In the genomic region with DNA sequence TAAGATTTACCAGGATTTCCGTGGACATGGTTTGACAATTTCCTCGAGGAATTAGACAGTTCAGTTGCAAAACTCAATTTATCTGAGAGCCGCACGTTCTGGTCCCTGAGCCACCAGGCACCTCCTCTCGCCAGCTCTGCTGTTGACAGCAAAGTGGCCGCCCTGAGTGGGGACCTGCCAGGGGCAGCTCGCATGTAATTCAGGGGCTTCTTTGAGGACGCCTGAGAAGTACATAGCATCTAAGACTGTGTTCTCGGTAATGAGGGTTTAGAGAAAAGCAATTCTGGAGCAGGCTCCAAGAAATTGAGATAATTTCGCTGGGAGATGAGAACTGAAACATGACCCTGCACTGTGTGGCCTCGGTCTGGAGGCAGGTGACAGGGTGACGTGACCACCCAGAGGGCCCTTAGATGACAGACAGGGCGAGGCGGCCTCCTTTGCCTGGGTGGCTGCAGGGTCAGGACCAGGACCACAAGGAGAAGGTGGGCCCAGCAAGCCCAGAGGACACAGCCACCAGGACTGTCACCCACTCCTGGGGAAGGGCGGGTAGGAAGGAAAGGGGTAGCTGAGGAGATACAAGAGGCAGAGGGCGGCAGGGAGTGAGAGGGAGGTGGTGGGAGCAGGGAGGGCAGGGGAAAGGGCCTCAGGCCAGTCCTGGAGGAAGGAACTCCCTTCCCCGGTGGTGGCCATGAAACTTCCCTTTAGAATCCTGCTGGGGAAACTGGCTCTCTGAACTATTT, we compare ENCODE assay signal across 14 cellular contexts. TPM values are rescaled to one million over a fixed set of nuclear protein-coding genes. Genes with fewer than 3 reads are reported as not detected.
A peak's percentile ranks its signal among the peaks of the same experiment; 100 is the strongest.
DNase-seq lines count a peak whose midpoint lies in the region; ATAC-seq and TF ChIP-seq lines count a peak whose summit lies in the region.
"Had no signal": no experiment of that assay in that cellular context is flagged by ENCODE, and none has a peak within 500 bp of the region (broad histone marks: within the 10 kb centered on the region; RNA-seq: fewer than 3 reads in every experiment).

No MANE protein-coding gene starts in this region.

- no peaks in the 10 kb centered on the region for H3K9me3 ChIP-seq in Peyer's patch
- no peaks in the 10 kb centered on the region for H3K9me3 ChIP-seq in sigmoid colon
- H3K9me3 ChIP-seq: thyroid gland had no signal

- intact Hi-C loops in sigmoid colon (cut with DNase I): no loop called here

- TF ChIP-seq POLR2A in Peyer's patch (IDR thresholded peaks at IDR 0.05) (no peak), sigmoid colon (IDR thresholded peaks at IDR 0.05) (no peak)

- no peaks in the 10 kb centered on the region for H3K4me1 ChIP-seq in Peyer's patch
- peaks cover 0 to 2% (median 2%) of the 10 kb centered on the region in 4 donors for H3K4me1 ChIP-seq in sigmoid colon
- H3K4me1 ChIP-seq: thyroid gland had no signal

- TF ChIP-seq CTCF in Peyer's patch (IDR thresholded peaks at IDR 0.05): no peak
- TF ChIP-seq CTCF in sigmoid colon (IDR thresholded peaks at IDR 0.05): no peak

- 81 to 83% methylated on average over 17 of the region's 17 CpGs for WGBS in sigmoid colon, 2 donors

- H3K36me3 ChIP-seq in H7 (replicated peaks; ENCODE audit: control insufficient read depth, insufficient read depth, low read length) (no peaks in the 10 kb centered on the region), Peyer's patch (no peaks in the 10 kb centered on the region), sigmoid colon (no peaks in the 10 kb centered on the region)
- H3K36me3 ChIP-seq: cardiac muscle cell, thyroid gland had no signal

- H3K27ac ChIP-seq in Peyer's patch: no peak overlapping the region
- H3K27ac ChIP-seq in sigmoid colon: no peak overlapping the region
- H3K27ac ChIP-seq: cardiac muscle cell, thyroid gland had no signal

- DNase-seq in H7 (peak; percentile 60), Peyer's patch (peak in 2 of 3 donors; percentile 20 to 39), left lobe of liver (ENCODE audit: low spot score) (no peak), sigmoid colon (peak; percentile 56)
- DNase-seq in activated CD8-positive, alpha-beta memory T cell treated with anti-CD3 and anti-CD28 coated beads, Interleukin-2, amount 50 U/mL, for 4 hours: no peak
- no peak for DNase-seq in activated CD4-positive, alpha-beta T cell treated with anti-CD3 and anti-CD28 coated beads for 1 hour
- DNase-seq: activated CD4-positive, alpha-beta T cell treated with anti-CD3 and anti-CD28 coated beads for 4 hours; aorta; KBM-7; mesendoderm; NCI-H510A; thyroid gland had no signal

- no peak for TF ChIP-seq EP300 in sigmoid colon (IDR thresholded peaks at IDR 0.05)

- H3K4me3 ChIP-seq in H7 (ENCODE audit: insufficient read depth, low read depth, low read length) (no peak overlapping the region), Peyer's patch (no peak overlapping the region), sigmoid colon (no peak overlapping the region)
- H3K4me3 ChIP-seq: cardiac muscle cell, thyroid gland had no signal

- H3K27me3 ChIP-seq in H7 (ENCODE audit: control insufficient read depth, insufficient read depth, low read length) (no peaks in the 10 kb centered on the region), Peyer's patch (no peaks in the 10 kb centered on the region), sigmoid colon (no peaks in the 10 kb centered on the region)
- H3K27me3 ChIP-seq: cardiac muscle cell, thyroid gland had no signal

- ATAC-seq in left lobe of liver: peak; percentile 47
- ATAC-seq in GM21390 (IDR thresholded peaks at IDR 0.05; ENCODE audit: unreplicated experiment): no peak

RNA-seq across cellular contexts. Expression of a gene that starts 55.0 kb away (rescaled TPM):
- total RNA-seq in H7 (2014; rRNA removed; shearing (Covaris generic)): 13.9 and 16.6 TPM in 2 replicates
- 10 to 100 TPM; 10.7 to 18.6 (median 16.4) TPM for total RNA-seq in Peyer's patch
- 5.1 TPM for total RNA-seq in left lobe of liver
- total RNA-seq in sigmoid colon: 10 to 100 TPM; 16.1 to 25.7 (median 20.5) TPM
- 10 to 100 TPM in 1 of 3 donors, 1 to 10 TPM in 2; 8.3 to 13.6 (median 8.4) TPM for polyA plus RNA-seq in sigmoid colon

Comparison
In these comparisons a context has a peak if more than half of its experiments do, and no peak if none do; other contexts are left out.
1. DNase-seq: peak in H7 (single experiment), Peyer's patch (2 of 3) and sigmoid colon (single experiment); none in left lobe of liver (single experiment), activated CD8-positive, alpha-beta memory T cell treated with anti-CD3 and anti-CD28 coated beads, Interleukin-2, amount 50 U/mL, for 4 hours (single experiment) and activated CD4-positive, alpha-beta T cell treated with anti-CD3 and anti-CD28 coated beads for 1 hour (single experiment).